ENCODE assay signal across 2 cellular contexts in genomic region chr6:70574643-70575042, GRCh38.
A peak's percentile ranks its signal among the peaks of the same experiment; 100 is the strongest.
TF ChIP-seq lines count a peak whose summit lies in the region.

No MANE protein-coding gene starts in this region.

TF ChIP-seq in HEK293, 187 proteins besides CTCF, POLR2A, EP300 and RAD21:
- TF ChIP-seq ZNF513 (tag by site-specific recombination; IDR thresholded peaks at IDR 0.05) (no peak), ZNF426 (tag by site-specific recombination; IDR thresholded peaks at IDR 0.05) (no peak), GLI4 (tag by site-specific recombination; IDR thresholded peaks at IDR 0.05) (no peak), ZNF280D (tag by site-specific recombination; IDR thresholded peaks at IDR 0.05) (no peak), ZNF121 (tag by site-specific recombination; IDR thresholded peaks at IDR 0.05) (peak; percentile 99)

TF ChIP-seq in H1, 55 proteins besides CTCF, POLR2A, EP300 and RAD21:
- TF ChIP-seq KDM1A (IDR thresholded peaks at IDR 0.05; ENCODE audit: borderline replicate concordance, low read length) (peak; percentile 64; the same call in 1 of the 2 replicates), CEBPB (IDR thresholded peaks at IDR 0.05; ENCODE audit: low read depth, low read length) (no peak), JUND (IDR thresholded peaks at IDR 0.05; ENCODE audit: low read length) (no peak), CHD7 (IDR thresholded peaks at IDR 0.05; ENCODE audit: insufficient replicate concordance, low read length) (no peak), RXRA (IDR thresholded peaks at IDR 0.05; ENCODE audit: insufficient read depth, low read depth, low read length) (no peak), SIN3A (conservative IDR thresholded peaks at IDR 0.05 in 1 of 2, IDR thresholded peaks at IDR 0.05 in 1 of 2; ENCODE audit: low read depth in 1 of 2, low read length in 2 of 2) (no peak)
TF ChIP-seq in H1: peak in this region for 1.
